ENCODE assay signal across 7 cellular contexts in genomic region chr15:56772868-56773639, GRCh38. TPM values are rescaled to one million over a fixed set of nuclear protein-coding genes. Genes with fewer than 3 reads are reported as not detected.
DNase-seq lines count a peak whose midpoint lies in the region; FAIRE-seq and TF ChIP-seq lines count a peak whose summit lies in the region.

No MANE protein-coding gene starts in this region.

- peak overlapping the region; percentile 55 for H3K4me2 ChIP-seq in hepatocyte

- CTCF ChIA-PET in A673 (lab: Charles Lee) = interaction anchor here (1.1 kb wide), 1 partner anchor 340 kb away, joined by 5 read pairs; no protein-coding TSS in a partner anchor

- H3K36me3 ChIP-seq in hepatocyte (replicated peaks; ENCODE audit: insufficient read depth, low read depth) (no peaks in the 10 kb centered on the region), small intestine (ENCODE audit: control insufficient read depth in 2 of 2, insufficient read depth in 2 of 2, low read length in 2 of 2) (no peaks in the 10 kb centered on the region), A673 (ENCODE audit: insufficient read depth, low read length, poor library complexity, severe bottlenecking) (no peaks in the 10 kb centered on the region)

- POLR2A ChIA-PET in A673 (lab: Charles Lee; ENCODE audit: low non-redundant PET) = no interaction called here

- no peaks in the 10 kb centered on the region for H4K20me1 ChIP-seq in hepatocyte (ENCODE audit: insufficient read depth, poor library complexity, severe bottlenecking)

- H3K9me3 ChIP-seq in hepatocyte (ENCODE audit: low read depth) (no peaks in the 10 kb centered on the region), small intestine (ENCODE audit: control insufficient read depth, low read depth) (no peaks in the 10 kb centered on the region), A673 (ENCODE audit: low read depth, low read length, poor library complexity, severe bottlenecking) (no peaks in the 10 kb centered on the region)

- TF ChIP-seq CTCF in hepatocyte (IDR thresholded peaks at IDR 0.05; ENCODE audit: poor library complexity) = no peak
- no peak for TF ChIP-seq CTCF in A673 (conservative IDR thresholded peaks at IDR 0.05; ENCODE audit: low read depth, low read length)

- H2AFZ ChIP-seq in hepatocyte = no peak overlapping the region

- H3K27ac ChIP-seq in hepatocyte (peak overlapping the region; percentile 62), small intestine (ENCODE audit: low read depth in 1 of 2, low read length in 1 of 2) (peak overlapping the region in 1 of 2 donors; percentile 53), A673 (ENCODE audit: low read depth, low read length, poor library complexity, severe bottlenecking) (no peak overlapping the region)

- no peaks in the 10 kb centered on the region for H3K9me2 ChIP-seq in hepatocyte (replicated peaks; ENCODE audit: insufficient read depth)

- intact Hi-C loops in A673 (cut with micrococcal nuclease; ENCODE audit: unreplicated experiment) = no loop called here

- H3K27me3 ChIP-seq in hepatocyte (no peaks in the 10 kb centered on the region), small intestine (ENCODE audit: control insufficient read depth in 2 of 2, insufficient read depth in 2 of 2, low read length in 2 of 2) (no peaks in the 10 kb centered on the region), A673 (replicated peaks; ENCODE audit: insufficient read depth, low read depth, low read length, poor library complexity) (no peaks in the 10 kb centered on the region)

- H3K4me3 ChIP-seq in hepatocyte = no peak overlapping the region
- no peak overlapping the region for H3K4me3 ChIP-seq in small intestine (ENCODE audit: low read depth in 1 of 2, low read length in 2 of 2)
- no peak overlapping the region for H3K4me3 ChIP-seq in A673 (ENCODE audit: low read depth, low read length, poor library complexity, severe bottlenecking)

- DNase-seq in HuH-7 (ENCODE audit: low spot score) (peak; percentile 61), NCI-H774 (lab: John Stamatoyannopoulos, UW) (peak; percentile 27), hepatocyte (ENCODE audit: low spot score) (peak; percentile 28), small intestine (peak; percentile 4), A673 (ENCODE audit: low spot score) (no peak)
- DNase-seq in activated naive CD4-positive, alpha-beta T cell treated with anti-CD3 and anti-CD28 coated beads, Interleukin-2, amount 50 U/mL, for 16 hours = no peak
- no peak for DNase-seq in activated CD4-positive, alpha-beta T cell treated with anti-CD3 and anti-CD28 coated beads for 4 hours

- 67% methylated on average over 6 of the region's 6 CpGs for WGBS in hepatocyte (ENCODE audit: low lambda C conversion rate, missing lambda C conversion rate)
- 70 to 81% (median 78%) methylated on average over 6 of the region's 6 CpGs for WGBS in small intestine, 3 donors

- H3K4me1 ChIP-seq in hepatocyte (ENCODE audit: insufficient read depth) (peaks cover 9% of the 10 kb centered on the region), small intestine (ENCODE audit: control insufficient read depth in 2 of 2, insufficient read depth in 1 of 2, low read depth in 1 of 2, low read length in 1 of 2) (no peaks in the 10 kb centered on the region), A673 (ENCODE audit: insufficient read depth, low read length, poor library complexity, severe bottlenecking) (peaks cover 8% of the 10 kb centered on the region)

- BruUV-seq in A673 (replicated peaks; lab: Mats Ljungman, UMichigan) = no TSS peak

- no peak for FAIRE-seq in small intestine (lab: Jason Lieb, UNC)

- no peaks in the 10 kb centered on the region for H3K79me2 ChIP-seq in hepatocyte

RNA-seq across cellular contexts. Expression of gene ZNF280D, which starts 39.7 kb away (rescaled TPM):
- total RNA-seq in hepatocyte = 0.87 and 1.7 TPM in 2 replicates
- polyA plus RNA-seq in hepatocyte = 0.54 TPM in 1 of 2 replicates, not detected in the other
- polyA plus RNA-seq in small intestine = 10 to 100 TPM in 2 of 3 donors, 1 to 10 TPM in 1; 6.8 to 11.7 (median 10.3) TPM
- 42.9 and 44.1 TPM in 2 replicates for total RNA-seq in A673 (2021)

Comparison
In these comparisons a context has a peak if more than half of its experiments do, and no peak if none do; other contexts are left out.
1. DNase-seq: peak in HuH-7 (single experiment), NCI-H774 (single experiment), hepatocyte (single experiment) and small intestine (single experiment); none in A673 (single experiment), activated naive CD4-positive, alpha-beta T cell treated with anti-CD3 and anti-CD28 coated beads, Interleukin-2, amount 50 U/mL, for 16 hours (single experiment) and activated CD4-positive, alpha-beta T cell treated with anti-CD3 and anti-CD28 coated beads for 4 hours (0 of 2).
2. RNA of gene ZNF280D, which starts 39.7 kb away (total RNA-seq): 42.9 to 44.1 TPM in A673; 0.87 to 1.7 TPM in hepatocyte; every median in the first group is over 10 times any median in the second.